In the genomic region with DNA sequence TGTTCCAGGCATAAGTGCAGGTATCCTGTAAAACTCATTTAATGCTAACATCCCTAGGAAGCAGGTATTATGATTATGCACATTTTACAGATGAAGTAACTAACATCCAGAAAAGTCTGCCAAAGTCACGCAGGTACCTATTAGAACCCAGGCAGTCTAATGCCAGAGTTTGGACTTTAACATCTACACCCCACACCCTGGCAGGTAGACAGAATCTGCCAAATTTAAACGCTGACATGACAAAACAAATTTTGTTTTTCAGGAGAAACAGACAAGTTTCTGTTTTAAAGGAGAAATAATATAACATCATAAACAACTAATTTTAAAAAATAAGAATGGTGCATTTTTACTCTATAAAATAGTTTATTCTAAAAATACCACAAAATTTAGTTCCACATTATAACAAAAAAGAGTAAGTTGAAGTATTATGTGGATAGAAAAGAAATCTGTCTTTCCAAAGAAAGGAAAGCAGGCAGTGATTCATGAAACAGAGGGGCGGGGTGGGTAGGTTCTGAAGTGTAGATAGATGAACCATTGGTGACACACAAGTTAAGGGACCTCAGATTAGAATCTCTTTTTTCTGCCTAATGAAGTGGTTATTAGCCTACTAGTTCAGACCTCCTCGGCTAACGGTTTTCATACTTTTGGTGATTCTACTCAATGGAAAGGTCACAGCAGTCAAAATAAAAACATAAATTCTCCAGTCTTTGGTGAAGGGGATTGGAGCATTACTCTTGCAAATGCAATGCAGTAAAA, we compare ENCODE assay signal across 8 cellular contexts. TPM values are rescaled to one million over a fixed set of nuclear protein-coding genes. Genes with fewer than 3 reads are reported as not detected.
DNase-seq lines count a peak whose midpoint lies in the region; ATAC-seq, FAIRE-seq and TF ChIP-seq lines count a peak whose summit lies in the region.

No MANE protein-coding gene starts in this region.

- TF ChIP-seq POLR2A in endothelial cell of umbilical vein (IDR thresholded peaks at IDR 0.05; ENCODE audit: low read depth, low read length) (no peak), gastrocnemius medialis (IDR thresholded peaks at IDR 0.05) (no peak)

- POLR2A ChIA-PET in Panc1 (lab: Charles Lee) (no interaction called here), endothelial cell of umbilical vein (lab: Charles Lee) (no interaction called here)

- ATAC-seq in Panc1 (no peak), gastrocnemius medialis (no peak)

- dilution Hi-C loops in endothelial cell of umbilical vein (cut with MboI; ENCODE audit: extremely low pct_ligation_motif_present, low sequenced_read_pairs), result no loop called here

- no peak overlapping the region for H3K27ac Mint-ChIP-seq in activated T-cell treated with anti-CD3 and anti-CD28 coated beads, Interleukin-2, amount 50 U/mL, for 24 hours

- peak overlapping the region; percentile 69 for H3K9ac ChIP-seq in endothelial cell of umbilical vein (replicated peaks; ENCODE audit: extremely low read depth, insufficient read depth, low read length)
- no peak overlapping the region for H3K9ac ChIP-seq in smooth muscle cell (ENCODE audit: low read depth)

- H4K20me1 ChIP-seq in endothelial cell of umbilical vein (replicated peaks; ENCODE audit: control insufficient read depth, extremely low read depth, insufficient read depth, low read length) (peaks cover 3% of the 10 kb centered on the region), smooth muscle cell (ENCODE audit: low read depth) (no peaks in the 10 kb centered on the region)

- no peak for FAIRE-seq in endothelial cell of umbilical vein (lab: Jason Lieb, UNC)

- no TSS peak for BruUV-seq in Panc1 (replicated peaks; lab: Mats Ljungman, UMichigan)
- no TSS peak for BruUV-seq in endothelial cell of umbilical vein (replicated peaks; lab: Mats Ljungman, UMichigan)

- in situ Hi-C loops in Panc1 (cut with HindIII; ENCODE audit: low pct_unique_long_range_greater_than_20kb, low sequenced_read_pairs), result no loop called here
- in situ Hi-C loops in gastrocnemius medialis (cut with MboI; ENCODE audit: low sequenced_read_pairs in 4 of 4), result no loop called here

- DNase-seq in activated T-cell treated with anti-CD3 and anti-CD28 coated beads, Interleukin-2, amount 50 U/mL, for 24 hours, result no peak
- no peak for DNase-seq in activated T-cell treated with anti-CD3 and anti-CD28 coated beads for 4 hours
- no peak for DNase-seq in Panc1 (ENCODE audit: low read depth, low spot score)
- peak; percentile 63 for DNase-seq in endothelial cell of umbilical vein (ENCODE audit: low read depth, low spot score)
- no peak for DNase-seq in smooth muscle cell (lab: John Stamatoyannopoulos, UW; ENCODE audit: unreplicated experiment)
- DNase-seq in gastrocnemius medialis, result no peak
- DNase-seq in cortex of kidney (lab: John Stamatoyannopoulos, UW), result no peak
- DNase-seq in ecto neural progenitor cell (ENCODE audit: low spot score), result no peak

- H3K4me3 Mint-ChIP-seq in activated T-cell treated with anti-CD3 and anti-CD28 coated beads, Interleukin-2, amount 50 U/mL, for 24 hours, result peak overlapping the region; percentile 96

- peak overlapping the region; percentile 93 for H3K27ac ChIP-seq in Panc1 (ENCODE audit: low read length)
- peak overlapping the region; percentile 39 for H3K27ac ChIP-seq in endothelial cell of umbilical vein (ENCODE audit: insufficient read depth, low read depth, low read length)
- H3K27ac ChIP-seq in smooth muscle cell (ENCODE audit: low read depth), result no peak overlapping the region
- H3K27ac ChIP-seq in gastrocnemius medialis, result no peak overlapping the region

- no peaks in the 10 kb centered on the region for H3K27me3 ChIP-seq in Panc1 (ENCODE audit: control insufficient read depth, insufficient read depth, low read length)
- no peaks in the 10 kb centered on the region for H3K27me3 ChIP-seq in endothelial cell of umbilical vein (ENCODE audit: control insufficient read depth in 2 of 2, insufficient read depth in 2 of 2, low read length in 2 of 2)
- no peaks in the 10 kb centered on the region for H3K27me3 ChIP-seq in smooth muscle cell (ENCODE audit: low read depth)
- peaks cover 0 to 11% (median 3%) of the 10 kb centered on the region in 3 donors for H3K27me3 ChIP-seq in gastrocnemius medialis

- H3K36me3 ChIP-seq in Panc1 (ENCODE audit: control insufficient read depth, insufficient read depth, low read length) (peaks cover 25% of the 10 kb centered on the region), endothelial cell of umbilical vein (ENCODE audit: control insufficient read depth in 2 of 2, extremely low read depth in 1 of 2, insufficient read depth in 2 of 2, low read length in 2 of 2) (no peaks in the 10 kb centered on the region), smooth muscle cell (ENCODE audit: low read depth) (no peaks in the 10 kb centered on the region), gastrocnemius medialis (no peaks in the 10 kb centered on the region)

- H3K79me2 ChIP-seq in endothelial cell of umbilical vein (ENCODE audit: control insufficient read depth, insufficient read depth, low read length) (peaks cover 66% of the 10 kb centered on the region), smooth muscle cell (ENCODE audit: low read depth) (peaks cover 28% of the 10 kb centered on the region)

- H3K27me3 Mint-ChIP-seq in activated T-cell treated with anti-CD3 and anti-CD28 coated beads, Interleukin-2, amount 50 U/mL, for 24 hours, result peaks cover 6% of the 10 kb centered on the region

- H3K9me3 Mint-ChIP-seq in activated T-cell treated with anti-CD3 and anti-CD28 coated beads, Interleukin-2, amount 50 U/mL, for 24 hours, result no peaks in the 10 kb centered on the region

- no peaks in the 10 kb centered on the region for H3K9me1 ChIP-seq in endothelial cell of umbilical vein (replicated peaks; ENCODE audit: control insufficient read depth, extremely low read depth, insufficient read depth, low read length)

- H3K4me3 ChIP-seq in Panc1 (ENCODE audit: low read depth in 2 of 2, low read length in 2 of 2), result peak overlapping the region; percentile 63 to 86
- peak overlapping the region; percentile 63 to 88 (median 80) for H3K4me3 ChIP-seq in endothelial cell of umbilical vein (replicated peaks in 1 of 3; ENCODE audit: insufficient read depth in 1 of 3, low read depth in 1 of 3, low read length in 3 of 3)
- peak overlapping the region; percentile 79 for H3K4me3 ChIP-seq in smooth muscle cell
- H3K4me3 ChIP-seq in gastrocnemius medialis, result no peak overlapping the region

- H3F3A ChIP-seq in smooth muscle cell (ENCODE audit: low read depth), result no peaks in the 10 kb centered on the region

- CTCF ChIA-PET in Panc1 (lab: Charles Lee) (no interaction called here), endothelial cell of umbilical vein (lab: Charles Lee) (interaction anchor here (0.7 to 1.1 kb wide), 4 partner anchors 8 to 29 kb away, joined by 3 to 4 read pairs (median 3); no protein-coding TSS in a partner anchor)

- 37% methylated on average over 5 of the region's 5 CpGs for WGBS in smooth muscle cell (ENCODE audit: low lambda C conversion rate)

- H2AFZ ChIP-seq in endothelial cell of umbilical vein (ENCODE audit: low read depth, low read length) (peak overlapping the region; percentile 31), smooth muscle cell (ENCODE audit: low read depth) (peak overlapping the region; percentile 8)

- peaks cover 7% of the 10 kb centered on the region; the same call in 1 of the 2 replicates for H3K4me1 ChIP-seq in Panc1 (ENCODE audit: control insufficient read depth, insufficient read depth, low read length)
- peaks cover 24% of the 10 kb centered on the region for H3K4me1 ChIP-seq in endothelial cell of umbilical vein (ENCODE audit: control insufficient read depth, extremely low read depth, insufficient read depth, low read length)
- peaks cover 11% of the 10 kb centered on the region for H3K4me1 ChIP-seq in smooth muscle cell (ENCODE audit: low read depth)
- H3K4me1 ChIP-seq in gastrocnemius medialis, result peaks cover 0 to 6% of the 10 kb centered on the region in 2 donors

- TF ChIP-seq CTCF in Panc1 (IDR thresholded peaks at IDR 0.05) (no peak), endothelial cell of umbilical vein (IDR thresholded peaks at IDR 0.05; ENCODE audit: extremely low read depth in 1 of 2, insufficient read depth in 1 of 2, low read depth in 1 of 2, low read length in 2 of 2) (no peak), smooth muscle cell (IDR thresholded peaks at IDR 0.05; ENCODE audit: borderline replicate concordance, insufficient read depth, poor library complexity, severe bottlenecking) (no peak), gastrocnemius medialis (IDR thresholded peaks at IDR 0.05 in 4 of 5, conservative IDR thresholded peaks at IDR 0.05 in 1 of 5) (no peak)

- intact Hi-C loops in Panc1 (cut with micrococcal nuclease; ENCODE audit: unreplicated experiment), result no loop called here
- intact Hi-C loops in endothelial cell of umbilical vein (cut with micrococcal nuclease), result loop anchor here (5.0 kb wide), 1 partner anchor 768 kb away; no protein-coding TSS in a partner anchor
- intact Hi-C loops in gastrocnemius medialis (cut with DNase I; ENCODE audit: low total_unique reads), result loop anchor here (5.0 kb wide), 1 partner anchor 53 kb away; no protein-coding TSS in a partner anchor

- H3K9me3 ChIP-seq in Panc1 (ENCODE audit: control insufficient read depth, insufficient read depth, low read depth, low read length) (no peaks in the 10 kb centered on the region), endothelial cell of umbilical vein (replicated peaks; ENCODE audit: control insufficient read depth, insufficient read depth, low read length) (no peaks in the 10 kb centered on the region), smooth muscle cell (replicated peaks; ENCODE audit: low read depth) (no peaks in the 10 kb centered on the region), gastrocnemius medialis (no peaks in the 10 kb centered on the region)

- peaks cover 21% of the 10 kb centered on the region for H3K4me1 Mint-ChIP-seq in activated T-cell treated with anti-CD3 and anti-CD28 coated beads, Interleukin-2, amount 50 U/mL, for 24 hours (ENCODE audit: low read depth)

- H3K4me2 ChIP-seq in endothelial cell of umbilical vein (ENCODE audit: insufficient read depth, low read length) (peak overlapping the region; percentile 98), smooth muscle cell (peak overlapping the region; percentile 91)

- peaks cover 36% of the 10 kb centered on the region for H3K36me3 Mint-ChIP-seq in activated T-cell treated with anti-CD3 and anti-CD28 coated beads, Interleukin-2, amount 50 U/mL, for 24 hours (ENCODE audit: low read depth)

RNA-seq across cellular contexts. Expression of a gene that starts 1.7 kb away (rescaled TPM):
- total RNA-seq in Panc1 (2021; ENCODE audit: unreplicated experiment) (26.9 TPM), endothelial cell of umbilical vein (44.6 and 55.1 TPM in 2 replicates), smooth muscle cell (8.8 and 13.0 TPM in 2 replicates), gastrocnemius medialis (under 1 TPM; 0.05 to 0.52 (median 0.26) TPM)
- polyA plus RNA-seq in Panc1 (2012; ENCODE audit: insufficient read length), result 4.0 TPM
- polyA plus RNA-seq in endothelial cell of umbilical vein (3.2 and 5.3 TPM in 2 replicates), smooth muscle cell (1.7 and 3.2 TPM in 2 replicates)
- polyA plus RNA-seq in endothelial cell of umbilical vein (2011; cell fraction: cytosol; rRNA removed), result 7.7 and 8.2 TPM in 2 replicates
- polyA plus RNA-seq in endothelial cell of umbilical vein (2011; cell fraction: nucleus; rRNA removed), result 25.6 and 40.5 TPM in 2 replicates
- 9.4 and 27.8 TPM in 2 replicates for polyA plus RNA-seq in endothelial cell of umbilical vein (2012)
- 17.3 and 21.9 TPM in 2 replicates for polyA minus RNA-seq in endothelial cell of umbilical vein
- polyA minus RNA-seq in endothelial cell of umbilical vein (2011; cell fraction: cytosol; rRNA and poly(A)+ RNA removed), result 42.6 TPM
- 36.0 and 61.4 TPM in 2 replicates for polyA minus RNA-seq in endothelial cell of umbilical vein (2011; cell fraction: nucleus; rRNA and poly(A)+ RNA removed)

RNA-seq across cellular contexts. Expression of a gene that starts 56.3 kb away (rescaled TPM):
- 13.5 TPM for total RNA-seq in Panc1 (2021; ENCODE audit: unreplicated experiment)
- 1.7 TPM for polyA plus RNA-seq in Panc1 (2012; ENCODE audit: insufficient read length)
- total RNA-seq in endothelial cell of umbilical vein, result 4.6 and 5.4 TPM in 2 replicates
- 1.0 and 1.1 TPM in 2 replicates for polyA plus RNA-seq in endothelial cell of umbilical vein
- polyA plus RNA-seq in endothelial cell of umbilical vein (2011; cell fraction: cytosol; rRNA removed), result 0.98 and 1.2 TPM in 2 replicates
- 3.4 and 3.5 TPM in 2 replicates for polyA plus RNA-seq in endothelial cell of umbilical vein (2011; cell fraction: nucleus; rRNA removed)
- 2.4 and 2.7 TPM in 2 replicates for polyA plus RNA-seq in endothelial cell of umbilical vein (2012)
- 6.2 and 6.4 TPM in 2 replicates for polyA minus RNA-seq in endothelial cell of umbilical vein
- polyA minus RNA-seq in endothelial cell of umbilical vein (2011; cell fraction: cytosol; rRNA and poly(A)+ RNA removed), result 7.0 TPM
- 7.1 and 10.9 TPM in 2 replicates for polyA minus RNA-seq in endothelial cell of umbilical vein (2011; cell fraction: nucleus; rRNA and poly(A)+ RNA removed)
- total RNA-seq in smooth muscle cell, result 18.5 and 24.2 TPM in 2 replicates
- 2.5 and 3.7 TPM in 2 replicates for polyA plus RNA-seq in smooth muscle cell
- total RNA-seq in gastrocnemius medialis, result 10 to 100 TPM in 2 of 4 donors, 1 to 10 TPM in 2; 6.9 to 14.2 (median 10.9) TPM

Comparison
In these comparisons a context has a peak if more than half of its experiments do, and no peak if none do; other contexts are left out.
1. H3K27ac ChIP-seq: peak in Panc1 (single experiment) and endothelial cell of umbilical vein (single experiment); none in smooth muscle cell (single experiment) and gastrocnemius medialis (0 of 4).
2. H3K4me3 ChIP-seq: peak in Panc1 (2 of 2), endothelial cell of umbilical vein (3 of 3) and smooth muscle cell (single experiment); none in gastrocnemius medialis (0 of 4).